1 cellular context compared by ENCODE assay signal in genomic region chr1:174999216-174999925, GRCh38.
TF ChIP-seq lines count a peak whose summit lies in the region.

No MANE protein-coding gene starts in this region.

TF ChIP-seq in HepG2, 621 proteins besides CTCF, POLR2A, EP300 and RAD21 (continued from another document and continues in another):
- no peak for TF ChIP-seq ZNF773 (CRISPR knock-in tag; IDR thresholded peaks at IDR 0.05; ENCODE audit: borderline replicate concordance)
- TF ChIP-seq UBTF (CRISPR knock-in tag; IDR thresholded peaks at IDR 0.05): no peak
- peak; percentile 42; the same call in 1 of the 2 replicates for TF ChIP-seq HNF1A (IDR thresholded peaks at IDR 0.05; ENCODE audit: low read depth)
- TF ChIP-seq HNF1A (CRISPR knock-in tag; IDR thresholded peaks at IDR 0.05; ENCODE audit: borderline replicate concordance): no peak
- no peak for TF ChIP-seq ZNF234 (CRISPR knock-in tag; conservative IDR thresholded peaks at IDR 0.05)
- TF ChIP-seq ZBTB10 (CRISPR knock-in tag; IDR thresholded peaks at IDR 0.05; ENCODE audit: borderline replicate concordance): 0 out of 2 replicates have a peak, but pooled peaks have one; percentile 22
- TF ChIP-seq NFE2 (CRISPR knock-in tag; IDR thresholded peaks at IDR 0.05): no peak
- 0 out of 2 replicates have a peak, but pooled peaks have one; percentile 13 for TF ChIP-seq TFAP4 (IDR thresholded peaks at IDR 0.05; ENCODE audit: borderline replicate concordance, low read depth)
- no peak for TF ChIP-seq DNMT1 (CRISPR knock-in tag; IDR thresholded peaks at IDR 0.05)
- peak; percentile 80; the same call in 1 of the 2 replicates for TF ChIP-seq ZNF350 (CRISPR knock-in tag; IDR thresholded peaks at IDR 0.05; ENCODE audit: borderline replicate concordance, low read depth)
- TF ChIP-seq TCF12 (IDR thresholded peaks at IDR 0.05): no peak
- peak; percentile 68; the same call in 1 of the 2 replicates for TF ChIP-seq TCF12 (CRISPR knock-in tag; IDR thresholded peaks at IDR 0.05)
- no peak for TF ChIP-seq HNRNPUL1 (IDR thresholded peaks at IDR 0.05; ENCODE audit: low read depth, low read length)
- TF ChIP-seq RBFOX2 (IDR thresholded peaks at IDR 0.05; ENCODE audit: low read depth, low read length): no peak
- TF ChIP-seq MYNN (CRISPR knock-in tag; IDR thresholded peaks at IDR 0.05; ENCODE audit: low read depth): no peak
- TF ChIP-seq MTA3 (CRISPR knock-in tag; IDR thresholded peaks at IDR 0.05): no peak
- no peak for TF ChIP-seq DZIP1 (CRISPR knock-in tag; IDR thresholded peaks at IDR 0.05)
- TF ChIP-seq PRDM4 (CRISPR knock-in tag; IDR thresholded peaks at IDR 0.05; ENCODE audit: borderline replicate concordance): no peak
- peak; percentile 79 for TF ChIP-seq HDAC1 (CRISPR knock-in tag; IDR thresholded peaks at IDR 0.05)
- no peak for TF ChIP-seq TERF1 (CRISPR knock-in tag; IDR thresholded peaks at IDR 0.05)
- TF ChIP-seq ZNF724P (CRISPR knock-in tag; IDR thresholded peaks at IDR 0.05; ENCODE audit: borderline replicate concordance): no peak
- TF ChIP-seq ZNF484 (CRISPR knock-in tag; IDR thresholded peaks at IDR 0.05; ENCODE audit: borderline replicate concordance, low read depth): no peak
- TF ChIP-seq RERE (CRISPR knock-in tag; IDR thresholded peaks at IDR 0.05; ENCODE audit: low read depth): no peak
- peak; percentile 99 for TF ChIP-seq CREM (IDR thresholded peaks at IDR 0.05)
- peak; percentile 52; the same call in 1 of the 2 replicates for TF ChIP-seq CREM (CRISPR knock-in tag; IDR thresholded peaks at IDR 0.05)
- TF ChIP-seq ZNF607 (CRISPR knock-in tag; IDR thresholded peaks at IDR 0.05; ENCODE audit: borderline replicate concordance): no peak
- peak; percentile 96 for TF ChIP-seq THAP11 (CRISPR knock-in tag; IDR thresholded peaks at IDR 0.05)
- no peak for TF ChIP-seq ZFYVE20 (CRISPR knock-in tag; IDR thresholded peaks at IDR 0.05; ENCODE audit: borderline replicate concordance, low read depth)
- TF ChIP-seq GFI1 (CRISPR knock-in tag; IDR thresholded peaks at IDR 0.05; ENCODE audit: borderline replicate concordance): no peak
- peak; percentile 72; the same call in 1 of the 2 replicates for TF ChIP-seq ZNF776 (CRISPR knock-in tag; IDR thresholded peaks at IDR 0.05)
- peak; percentile 18; the same call in 1 of the 2 replicates for TF ChIP-seq ZNF160 (CRISPR knock-in tag; IDR thresholded peaks at IDR 0.05)
- no peak for TF ChIP-seq ZNF850 (CRISPR knock-in tag; conservative IDR thresholded peaks at IDR 0.05)
- TF ChIP-seq ZFP82 (CRISPR knock-in tag; IDR thresholded peaks at IDR 0.05; ENCODE audit: borderline replicate concordance): no peak
- no peak for TF ChIP-seq ZNF660 (CRISPR knock-in tag; IDR thresholded peaks at IDR 0.05; ENCODE audit: borderline replicate concordance, low read depth)
